In genomic region chr11:46381046-46381835, GRCh38 we compare ENCODE assay signal across 8 cellular contexts. TPM values are rescaled to one million over a fixed set of nuclear protein-coding genes. Genes with fewer than 3 reads are reported as not detected.
DNase-seq lines count a peak whose midpoint lies in the region; ATAC-seq and TF ChIP-seq lines count a peak whose summit lies in the region.

MDK (plus strand) TSS chr11:46381669; CDS start chr11:46382058, 389 bp downstream.

- H3K4me3 ChIP-seq in HL-60 (replicated peaks; ENCODE audit: insufficient read depth, low read length) (peak within 1 kb of the TSS; percentile 36), prostate gland (peak within 1 kb of the TSS; percentile 54 to 58)

- ATAC-seq in activated T-helper 17 cell treated with anti-CD3 and anti-CD28 coated beads, Interleukin-2, amount 50 U/mL, for 72 hours (replicated peaks) = peak; percentile 20
- ATAC-seq in left cardiac atrium (peak; percentile 12 to 29), HG02678 (IDR thresholded peaks at IDR 0.05; ENCODE audit: unreplicated experiment) (no peak), GM21367 (IDR thresholded peaks at IDR 0.05; ENCODE audit: unreplicated experiment) (no peak)

- H3K36me3 ChIP-seq in prostate gland = no peaks in the 10 kb centered on the region

- peak; percentile 17 for DNase-seq in COR-L47 (lab: John Stamatoyannopoulos, UW)
- no peak for DNase-seq in HL-60 (ENCODE audit: low read depth in 1 of 2, low spot score in 1 of 2)
- no peak for DNase-seq in left cardiac atrium
- DNase-seq in prostate gland (ENCODE audit: low spot score) = no peak
- DNase-seq in GDM1 (lab: John Stamatoyannopoulos, UW) = no peak

- H3K9me3 Mint-ChIP-seq in activated T-helper 17 cell treated with anti-CD3 and anti-CD28 coated beads, Interleukin-2, amount 50 U/mL, for 72 hours = no peaks in the 10 kb centered on the region

- H3K27me3 ChIP-seq in HL-60 (ENCODE audit: insufficient read depth, poor library complexity, severe bottlenecking) = peaks cover 15% of the 10 kb centered on the region
- H3K27me3 ChIP-seq in prostate gland (replicated peaks; ENCODE audit: insufficient read depth) = no peaks in the 10 kb centered on the region

- H3K36me3 Mint-ChIP-seq in activated T-helper 17 cell treated with anti-CD3 and anti-CD28 coated beads, Interleukin-2, amount 50 U/mL, for 72 hours (ENCODE audit: low read depth) = peaks cover 20% of the 10 kb centered on the region

- intact Hi-C loops in left cardiac atrium (cut with DNase I) = loop anchor here in 1 of 2 donors (10.0 kb wide), 1 partner anchor 244 kb away; no protein-coding TSS in a partner anchor
- intact Hi-C loops in prostate gland (cut with DNase I) = no loop called here

- no peak for TF ChIP-seq POLR2A in prostate gland (IDR thresholded peaks at IDR 0.05)

- no peak within 1 kb of the TSS for H3K27ac Mint-ChIP-seq in activated T-helper 17 cell treated with anti-CD3 and anti-CD28 coated beads, Interleukin-2, amount 50 U/mL, for 72 hours

- H3K27me3 Mint-ChIP-seq in activated T-helper 17 cell treated with anti-CD3 and anti-CD28 coated beads, Interleukin-2, amount 50 U/mL, for 72 hours = peaks cover 17% of the 10 kb centered on the region

- H3K27ac ChIP-seq in HL-60 (replicated peaks) (no peak within 1 kb of the TSS), prostate gland (peak within 1 kb of the TSS; percentile 84 to 86)

- H3K4me1 ChIP-seq in prostate gland (replicated peaks) = peaks cover 7% of the 10 kb centered on the region

- H3K4me3 Mint-ChIP-seq in activated T-helper 17 cell treated with anti-CD3 and anti-CD28 coated beads, Interleukin-2, amount 50 U/mL, for 72 hours = peak within 1 kb of the TSS; percentile 71

- 1% methylated on average over 34 of the region's 97 CpGs for WGBS in prostate gland

- H3K4me1 Mint-ChIP-seq in activated T-helper 17 cell treated with anti-CD3 and anti-CD28 coated beads, Interleukin-2, amount 50 U/mL, for 72 hours = peaks cover 4% of the 10 kb centered on the region

- TF ChIP-seq CTCF in HL-60 (IDR thresholded peaks at IDR 0.05; ENCODE audit: insufficient read depth, low read length) (no peak), prostate gland (IDR thresholded peaks at IDR 0.05) (no peak)

- no peaks in the 10 kb centered on the region for H3K9me3 ChIP-seq in prostate gland

RNA-seq across cellular contexts. Expression of gene MDK, which starts in this region (rescaled TPM):
- 10 to 100 TPM in 1 of 2 donors, 1 to 10 TPM in 1; 8.5 to 12.9 TPM for total RNA-seq in activated T-helper 17 cell treated with anti-CD3 and anti-CD28 coated beads, Interleukin-2, amount 50 U/mL, for 72 hours
- total RNA-seq in left cardiac atrium = 10 to 100 TPM; 11.0 to 15.2 TPM
- total RNA-seq in prostate gland = 100 to 1,000 TPM in 1 of 2 donors, 10 to 100 TPM in 1; 71.6 to 164 TPM

Comparison
In these comparisons a context has a peak if more than half of its experiments do, and no peak if none do; other contexts are left out.
1. RNA of gene MDK (total RNA-seq): 71.6 to 164 TPM in prostate gland; 11.0 to 15.2 TPM in left cardiac atrium and 8.5 to 12.9 TPM in activated T-helper 17 cell treated with anti-CD3 and anti-CD28 coated beads, Interleukin-2, amount 50 U/mL, for 72 hours; every median in the first group is over 4 times any median in the second.
2. ATAC-seq: peak in activated T-helper 17 cell treated with anti-CD3 and anti-CD28 coated beads, Interleukin-2, amount 50 U/mL, for 72 hours (single experiment) and left cardiac atrium (2 of 2); none in HG02678 (single experiment) and GM21367 (single experiment).